11 cellular contexts compared by ENCODE assay signal in the genomic region with DNA sequence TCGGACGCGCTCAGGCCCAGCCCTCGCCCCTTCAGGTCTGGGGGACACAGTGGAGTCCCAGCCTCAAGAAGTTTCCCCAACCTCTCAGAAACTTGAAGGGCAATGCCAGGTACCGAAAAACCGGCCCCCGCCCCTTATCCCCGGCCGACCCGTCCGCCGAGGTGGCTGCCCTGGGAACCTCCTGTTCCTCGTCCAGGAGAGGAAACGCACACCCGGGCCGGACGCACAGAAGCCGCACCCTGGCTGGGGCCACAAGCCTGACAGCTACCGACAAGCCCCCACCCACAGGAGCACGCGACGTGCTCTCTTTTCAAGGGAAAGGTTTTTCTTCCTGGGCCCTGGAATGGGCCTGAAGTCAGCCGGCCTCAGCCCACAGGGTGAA. TPM values are rescaled to one million over a fixed set of nuclear protein-coding genes. Genes with fewer than 3 reads are reported as not detected.
DNase-seq lines count a peak whose midpoint lies in the region; ATAC-seq and TF ChIP-seq lines count a peak whose summit lies in the region.
"Had no signal": no experiment of that assay in that cellular context is flagged by ENCODE, and none has a peak within 500 bp of the region (broad histone marks: within the 10 kb centered on the region; RNA-seq: fewer than 3 reads in every experiment).

No MANE protein-coding gene starts in this region.

- no peak overlapping the region for H2AFZ ChIP-seq in HCT116 (ENCODE audit: low read depth, low read length, poor library complexity, severe bottlenecking)

- H3K4me1 ChIP-seq in HCT116 (ENCODE audit: control insufficient read depth in 1 of 2, insufficient read depth in 2 of 2, low read length in 2 of 2): peaks cover 3 to 29% of the 10 kb centered on the region in 2 experiments; a peak in 3 of 4 replicates
- peaks cover 0 to 21% of the 10 kb centered on the region in 2 donors for H3K4me1 ChIP-seq in lung (ENCODE audit: control insufficient read depth in 2 of 2, insufficient read depth in 2 of 2, low read length in 2 of 2)

- DNase-seq in HCT116 (ENCODE audit: low read depth, low spot score) (no peak), caudate nucleus (lab: John Stamatoyannopoulos, UW) (peak in 2 of 61 donors; percentile 7 to 11), lung (ENCODE audit: low spot score) (no peak), dermis blood vessel endothelial cell (no peak), AG08396 (ENCODE audit: low spot score) (no peak)
- DNase-seq: cortex of kidney, KG1, NCI-H510A had no signal

- no peaks in the 10 kb centered on the region for H3K27me3 ChIP-seq in HCT116 (ENCODE audit: insufficient read depth, low read length)
- H3K27me3 ChIP-seq in lung (ENCODE audit: control insufficient read depth, insufficient read depth): no peaks in the 10 kb centered on the region

- TF ChIP-seq POLR2A in HCT116 (IDR thresholded peaks at IDR 0.05; ENCODE audit: borderline replicate concordance, extremely low read depth, insufficient read depth, insufficient read length): no peak

- TF ChIP-seq CTCF in HCT116 (IDR thresholded peaks at IDR 0.05 in 2 of 3, conservative IDR thresholded peaks at IDR 0.05 in 1 of 3; ENCODE audit: borderline replicate concordance in 1 of 3, insufficient read depth in 1 of 3, low read depth in 2 of 3, low read length in 2 of 3): no peak
- TF ChIP-seq CTCF in lung (IDR thresholded peaks at IDR 0.05; ENCODE audit: control extremely low read depth, extremely low read depth): no peak

- POLR2A ChIA-PET in HCT116 (lab: Charles Lee): no interaction called here

- no peak for TF ChIP-seq RAD21 in HCT116 (IDR thresholded peaks at IDR 0.05; ENCODE audit: low read depth)

- no peaks in the 10 kb centered on the region for H3K9me2 ChIP-seq in HCT116 (ENCODE audit: insufficient read depth)

- H3K4me3 ChIP-seq in HCT116 (replicated peaks in 1 of 2; ENCODE audit: low read depth in 1 of 2, low read length in 2 of 2) (peak overlapping the region; percentile 60 to 78), lung (peak overlapping the region; percentile 60)

- H3K4me2 ChIP-seq in HCT116 (ENCODE audit: low read length): peak overlapping the region; percentile 94

- H3K9me3 ChIP-seq in HCT116 (ENCODE audit: control insufficient read depth in 1 of 2, insufficient read depth in 1 of 2, low read depth in 1 of 2, low read length in 2 of 2): no peaks in the 10 kb centered on the region
- peaks cover 0 to 5% of the 10 kb centered on the region in 2 donors for H3K9me3 ChIP-seq in lung (ENCODE audit: control insufficient read depth in 2 of 2, insufficient read depth in 1 of 2, low read length in 1 of 2)

- no peaks in the 10 kb centered on the region for H3K36me3 ChIP-seq in HCT116 (ENCODE audit: control insufficient read depth in 1 of 2, insufficient read depth in 2 of 2, low read length in 2 of 2)
- no peaks in the 10 kb centered on the region for H3K36me3 ChIP-seq in lung (ENCODE audit: control insufficient read depth in 2 of 2, insufficient read depth in 2 of 2, low read length in 2 of 2)

- no peak for ATAC-seq in HCT116
- ATAC-seq in lung (ENCODE audit: insufficient read depth, low FRiP score): no peak
- no peak for ATAC-seq in GM18867 (IDR thresholded peaks at IDR 0.05; ENCODE audit: unreplicated experiment)
- ATAC-seq in GM19455 (IDR thresholded peaks at IDR 0.05; ENCODE audit: unreplicated experiment): no peak

- RAD21 ChIA-PET in HCT116 (lab: Charles Lee; ENCODE audit: low non-redundant PET in 1 of 2, low total read pairs in 2 of 2, uncharacterized antibody in 2 of 2, unreplicated experiment in 2 of 2): no interaction called here

- WGBS in lung, 2 donors: 6 to 8% methylated on average over 22 to 23 of the region's 23 CpGs

- H3K79me2 ChIP-seq in HCT116 (ENCODE audit: insufficient read depth, low read length): peaks cover 7% of the 10 kb centered on the region; the same call in 1 of the 2 replicates

- CTCF ChIA-PET in HCT116 (lab: Charles Lee): no interaction called here

- intact Hi-C loops in HCT116 (cut with micrococcal nuclease): loop anchor here (2.0 to 5.0 kb wide), 2 partner anchors 112 to 277 kb away; partner anchors contain the start of gene ZNF778

- no TSS peak for BruUV-seq in HCT116 (replicated peaks; lab: Mats Ljungman, UMichigan)

- no peaks in the 10 kb centered on the region for H4K20me1 ChIP-seq in HCT116 (ENCODE audit: insufficient read depth)

- H3K27ac ChIP-seq in HCT116 (ENCODE audit: low read depth, low read length) (no peak overlapping the region; the same call in 1 of the 2 replicates), caudate nucleus (ENCODE audit: low read depth, low read length) (peak overlapping the region; percentile 44), lung (ENCODE audit: low read depth in 1 of 2, low read length in 1 of 2) (peak overlapping the region; percentile 78 to 80), temporal lobe (ENCODE audit: low read depth, low read length) (peak overlapping the region; percentile 38)

- H3K9ac ChIP-seq in HCT116 (ENCODE audit: low read length): 0 out of 2 replicates have a peak overlapping the region, but pooled peaks have one; percentile 73

TF ChIP-seq in HCT116, 20 proteins besides CTCF, POLR2A, EP300 and RAD21:
- TF ChIP-seq ELF1 (IDR thresholded peaks at IDR 0.05; ENCODE audit: borderline replicate concordance, low read depth) (no peak), EGR1 (IDR thresholded peaks at IDR 0.05; ENCODE audit: low read depth) (no peak), SP1 (IDR thresholded peaks at IDR 0.05; ENCODE audit: low read depth) (no peak)

RNA-seq across cellular contexts. Expression of gene CBFA2T3, which starts 37.2 kb away (rescaled TPM):
- 19.1 TPM for total RNA-seq in HCT116 (2021; ENCODE audit: unreplicated experiment)
- 16.8 and 17.8 TPM in 2 replicates for polyA plus RNA-seq in HCT116 (2012)
- total RNA-seq in lung: 10 to 100 TPM in 1 of 2 donors, 1 to 10 TPM in 1; 4.7 to 11.8 TPM
- polyA plus RNA-seq in lung: 1 to 10 TPM; 6.2 to 7.0 TPM
- 2.5 TPM for total RNA-seq in temporal lobe
- total RNA-seq in dermis blood vessel endothelial cell: 0.14 TPM in 1 of 2 replicates, not detected in the other
